1 cellular context compared by ENCODE assay signal in the genomic region with DNA sequence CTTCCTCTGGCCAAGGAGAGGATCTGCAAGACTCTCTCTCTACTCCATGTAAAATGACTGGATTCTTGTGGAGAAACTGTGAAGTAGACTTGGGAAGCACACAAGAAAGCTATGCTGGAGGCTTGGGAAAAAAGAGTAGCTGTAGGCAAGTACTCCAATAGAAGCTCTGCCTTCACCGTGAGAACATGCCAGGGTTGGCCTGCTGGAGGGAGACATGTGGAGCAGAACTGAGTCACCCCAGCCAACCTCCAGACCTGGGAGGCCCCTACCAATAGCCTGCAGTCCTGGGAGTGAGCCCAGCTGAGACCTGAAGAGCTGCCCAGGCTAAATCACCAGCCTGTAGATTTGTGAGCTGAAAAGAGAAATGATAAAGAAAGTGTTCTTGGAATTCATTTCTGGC.
A peak's percentile ranks its signal among the peaks of the same experiment; 100 is the strongest.
TF ChIP-seq lines count a peak whose summit lies in the region.

No MANE protein-coding gene starts in this region.

TF ChIP-seq in IMR-90, 13 proteins besides CTCF, POLR2A, EP300 and RAD21 (continued from another document):
- TF ChIP-seq, protein P1, sequence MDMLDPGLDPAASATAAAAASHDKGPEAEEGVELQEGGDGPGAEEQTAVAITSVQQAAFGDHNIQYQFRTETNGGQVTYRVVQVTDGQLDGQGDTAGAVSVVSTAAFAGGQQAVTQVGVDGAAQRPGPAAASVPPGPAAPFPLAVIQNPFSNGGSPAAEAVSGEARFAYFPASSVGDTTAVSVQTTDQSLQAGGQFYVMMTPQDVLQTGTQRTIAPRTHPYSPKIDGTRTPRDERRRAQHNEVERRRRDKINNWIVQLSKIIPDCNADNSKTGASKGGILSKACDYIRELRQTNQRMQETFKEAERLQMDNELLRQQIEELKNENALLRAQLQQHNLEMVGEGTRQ (IDR thresholded peaks at IDR 0.05; ENCODE audit: low read depth, low read length), result 0 out of 2 replicates have a peak, but pooled peaks have one; percentile 15
- no peak for TF ChIP-seq RFX5 (IDR thresholded peaks at IDR 0.05; ENCODE audit: low read depth, low read length)
